Comparison of ENCODE assay signal across 11 cellular contexts in genomic region chr17:17868637-17869522, GRCh38. TPM values are rescaled to one million over a fixed set of nuclear protein-coding genes. Genes with fewer than 3 reads are reported as not detected.
DNase-seq lines count a peak whose midpoint lies in the region; ATAC-seq and TF ChIP-seq lines count a peak whose summit lies in the region.
"Had no signal": no experiment of that assay in that cellular context is flagged by ENCODE, and none has a peak within 500 bp of the region (broad histone marks: within the 10 kb centered on the region; RNA-seq: fewer than 3 reads in every experiment).

No MANE protein-coding gene starts in this region.

- H3K27me3 ChIP-seq in neuron (ENCODE audit: insufficient read depth, low read length) (no peaks in the 10 kb centered on the region), MM.1S (replicated peaks; ENCODE audit: insufficient read depth, low read length) (no peaks in the 10 kb centered on the region)
- H3K27me3 ChIP-seq: colonic mucosa had no signal

- H3K36me3 ChIP-seq in neuron (ENCODE audit: insufficient read depth, low read length), result no peaks in the 10 kb centered on the region
- H3K36me3 ChIP-seq in MM.1S (replicated peaks; ENCODE audit: insufficient read depth, low read length), result no peaks in the 10 kb centered on the region
- H3K36me3 ChIP-seq: colonic mucosa had no signal

- H4K20me1 ChIP-seq in MM.1S (ENCODE audit: insufficient read depth, low read length), result no peaks in the 10 kb centered on the region

- ATAC-seq in left cardiac atrium, result peak; percentile 59 to 75
- ATAC-seq in omental fat pad (ENCODE audit: low FRiP score), result no peak
- no peak for ATAC-seq in HG02840 (IDR thresholded peaks at IDR 0.05; ENCODE audit: low FRiP score, unreplicated experiment)
- ATAC-seq: activated T-helper 17 cell treated with anti-CD3 and anti-CD28 coated beads, Interleukin-2, amount 50 U/mL, for 72 hours had no signal

- H3K27me3 Mint-ChIP-seq in brain, result no peaks in the 10 kb centered on the region
- H3K27me3 Mint-ChIP-seq: activated T-helper 17 cell treated with anti-CD3 and anti-CD28 coated beads, Interleukin-2, amount 50 U/mL, for 72 hours had no signal

- DNase-seq in AG10803 (ENCODE audit: low read depth) (peak; percentile 23), left cardiac atrium (peak; percentile 63), omental fat pad (ENCODE audit: low spot score) (no peak), GM13976 (ENCODE audit: low spot score) (no peak), MM.1S (no peak)
- DNase-seq: colonic mucosa, NCI-H1694 had no signal

- peak overlapping the region; percentile 33 to 74 (median 55) for H3K4me3 Mint-ChIP-seq in brain
- H3K4me3 Mint-ChIP-seq: activated T-helper 17 cell treated with anti-CD3 and anti-CD28 coated beads, Interleukin-2, amount 50 U/mL, for 72 hours had no signal

- intact Hi-C loops in left cardiac atrium (cut with DNase I), result loop anchor here in 1 of 2 donors (10.0 kb wide), 1 partner anchor 46 kb away; no protein-coding TSS in a partner anchor

- H3K4me1 Mint-ChIP-seq in brain, result peaks cover 72% of the 10 kb centered on the region
- H3K4me1 Mint-ChIP-seq: activated T-helper 17 cell treated with anti-CD3 and anti-CD28 coated beads, Interleukin-2, amount 50 U/mL, for 72 hours had no signal

- no peak for TF ChIP-seq CTCF in AG10803 (conservative IDR thresholded peaks at IDR 0.05; ENCODE audit: low read length)
- no peak for TF ChIP-seq CTCF in brain (conservative IDR thresholded peaks at IDR 0.05)
- no peak for TF ChIP-seq CTCF in omental fat pad (IDR thresholded peaks at IDR 0.05)
- TF ChIP-seq CTCF in GM13976 (IDR thresholded peaks at IDR 0.05; ENCODE audit: borderline replicate concordance, control extremely low read depth, extremely low read depth, insufficient read depth, missing control alignments), result no peak
- TF ChIP-seq CTCF in MM.1S (IDR thresholded peaks at IDR 0.05; ENCODE audit: low read length), result no peak

- H3K4me1 ChIP-seq in neuron (ENCODE audit: insufficient read depth, low read length), result peaks cover 25% of the 10 kb centered on the region
- no peaks in the 10 kb centered on the region for H3K4me1 ChIP-seq in MM.1S (ENCODE audit: low read length)
- H3K4me1 ChIP-seq: colonic mucosa had no signal

- no peaks in the 10 kb centered on the region for H3K79me2 ChIP-seq in MM.1S (ENCODE audit: low read length)

- H3K9ac ChIP-seq in MM.1S (ENCODE audit: low read length), result no peak overlapping the region

- in situ Hi-C loops in GM13976 (cut with MboI; ENCODE audit: low sequenced_read_pairs, unreplicated experiment), result loop anchor here (10.0 kb wide), 1 partner anchor 54 kb away; no protein-coding TSS in a partner anchor

- H3K4me3 ChIP-seq in AG10803 (ENCODE audit: low read length) (no peak overlapping the region), neuron (ENCODE audit: low read length) (peak overlapping the region; percentile 30), MM.1S (ENCODE audit: low read length) (no peak overlapping the region)
- H3K4me3 ChIP-seq: colonic mucosa had no signal

- H3K4me2 ChIP-seq in MM.1S (ENCODE audit: low read depth, low read length), result no peak overlapping the region

- no peaks in the 10 kb centered on the region for H3F3A ChIP-seq in MM.1S (ENCODE audit: insufficient read depth, low read length)

- H2AFZ ChIP-seq in neuron (ENCODE audit: low read depth, low read length), result no peak overlapping the region
- no peak overlapping the region for H2AFZ ChIP-seq in MM.1S (ENCODE audit: low read length)

- no peak overlapping the region for H3K27ac ChIP-seq in MM.1S (ENCODE audit: low read length)
- H3K27ac ChIP-seq: colonic mucosa had no signal

- peaks cover 15% of the 10 kb centered on the region for H3K36me3 Mint-ChIP-seq in brain

- H3K9me2 ChIP-seq in MM.1S (replicated peaks; ENCODE audit: insufficient read depth, low read length), result no peaks in the 10 kb centered on the region

- H3K9me3 ChIP-seq in neuron (ENCODE audit: low read length) (no peaks in the 10 kb centered on the region), MM.1S (replicated peaks; ENCODE audit: insufficient read depth, low read length) (no peaks in the 10 kb centered on the region)
- H3K9me3 ChIP-seq: colonic mucosa had no signal

- no peaks in the 10 kb centered on the region for H3K9me3 Mint-ChIP-seq in brain
- H3K9me3 Mint-ChIP-seq: activated T-helper 17 cell treated with anti-CD3 and anti-CD28 coated beads, Interleukin-2, amount 50 U/mL, for 72 hours had no signal

- peak overlapping the region; percentile 82 to 97 (median 93) for H3K27ac Mint-ChIP-seq in brain
- H3K27ac Mint-ChIP-seq: activated T-helper 17 cell treated with anti-CD3 and anti-CD28 coated beads, Interleukin-2, amount 50 U/mL, for 72 hours had no signal

RNA-seq across cellular contexts. Expression of gene SREBF1, which starts 32.1 kb away (rescaled TPM):
- 39.4 TPM for polyA plus RNA-seq in brain (ENCODE audit: insufficient read depth, low read depth, low replicate concordance)
- total RNA-seq in left cardiac atrium (10 to 100 TPM; 28.7 to 56.9 TPM), omental fat pad (100 to 1,000 TPM in 1 of 4 donors, 10 to 100 TPM in 3; 18.5 to 118 (median 31.2) TPM)

Comparison
In these comparisons a context has a peak if more than half of its experiments do, and no peak if none do; other contexts are left out.
1. DNase-seq: peak in AG10803 (single experiment) and left cardiac atrium (single experiment); none in omental fat pad (single experiment), GM13976 (single experiment) and MM.1S (single experiment).
2. ATAC-seq: peak in left cardiac atrium (2 of 2); none in omental fat pad (single experiment) and HG02840 (single experiment).